Comparison of ENCODE assay signal across 14 cellular contexts in the genomic region with DNA sequence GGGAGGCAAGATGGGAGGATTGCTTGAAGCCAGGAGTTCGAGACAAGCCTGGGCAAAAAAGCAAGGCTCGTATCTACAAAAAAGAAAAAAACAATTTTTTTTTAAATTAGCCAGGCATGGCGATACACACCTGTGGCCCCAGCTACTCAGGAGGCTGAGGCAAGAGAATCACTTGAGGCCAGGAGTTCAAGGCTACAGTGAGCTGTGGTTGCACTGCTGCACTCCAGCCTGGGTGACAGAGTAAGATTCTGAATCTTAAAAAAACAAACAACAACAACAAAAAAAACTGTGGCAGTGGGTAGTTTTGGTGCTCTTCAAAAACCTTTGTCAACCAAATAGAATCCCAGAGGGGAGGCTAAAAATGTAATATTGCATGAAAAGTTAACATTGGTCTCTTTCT. TPM values are rescaled to one million over a fixed set of nuclear protein-coding genes. Genes with fewer than 3 reads are reported as not detected.
DNase-seq lines count a peak whose midpoint lies in the region; ATAC-seq, FAIRE-seq and TF ChIP-seq lines count a peak whose summit lies in the region.
"Had no signal": no experiment of that assay in that cellular context is flagged by ENCODE, and none has a peak within 500 bp of the region (broad histone marks: within the 10 kb centered on the region; RNA-seq: fewer than 3 reads in every experiment).

No MANE protein-coding gene starts in this region.

- POLR2A ChIA-PET in CD4-positive, alpha-beta T cell (lab: Charles Lee): interaction anchor here (1.1 to 2.3 kb wide), 4 partner anchors 11 to 59 kb away, joined by 3 to 12 read pairs (median 8); a partner anchor contains a TSS
- POLR2A ChIA-PET in activated CD4-positive, alpha-beta memory T cell treated with anti-CD3 and anti-CD28 coated beads, Interleukin-2, amount 10 ng/mL, durations not matched to agents 7 days and 5 days (lab: Charles Lee): interaction anchor here (0.9 to 6.0 kb wide), 9 partner anchors 9 to 111 kb away, joined by 3 to 87 read pairs (median 9); a partner anchor contains a TSS
- POLR2A ChIA-PET in naive thymus-derived CD4-positive, alpha-beta T cell (lab: Charles Lee): interaction anchor here (1.1 to 3.3 kb wide), 5 partner anchors 9 to 59 kb away, joined by 3 to 19 read pairs (median 9); a partner anchor contains a TSS

- TF ChIP-seq CTCF in CD4-positive, alpha-beta T cell (IDR thresholded peaks at IDR 0.05): no peak
- TF ChIP-seq CTCF in heart left ventricle (IDR thresholded peaks at IDR 0.05): no peak

- H3K27me3 ChIP-seq in CD4-positive, alpha-beta T cell (ENCODE audit: control insufficient read depth, insufficient read depth, low read length): no peaks in the 10 kb centered on the region
- no peaks in the 10 kb centered on the region for H3K27me3 ChIP-seq in naive thymus-derived CD4-positive, alpha-beta T cell (ENCODE audit: control insufficient read depth in 2 of 2, insufficient read depth in 2 of 2, low read length in 2 of 2)
- no peaks in the 10 kb centered on the region for H3K27me3 ChIP-seq in heart left ventricle
- H3K27me3 ChIP-seq: hepatocyte had no signal

- DNase-seq in CD4-positive, alpha-beta T cell: peak in 1 of 10 experiments; percentile 10
- no peak for DNase-seq in GM19239 (ENCODE audit: insufficient read length, low spot score)
- DNase-seq in activated CD4-positive, alpha-beta memory T cell treated with anti-CD3 and anti-CD28 coated beads, Interleukin-2, amount 10 ng/mL, durations not matched to agents 7 days and 5 days: peak; percentile 29
- DNase-seq in naive thymus-derived CD4-positive, alpha-beta T cell: peak in 1 of 9 donors; percentile 8
- no peak for DNase-seq in heart left ventricle
- no peak for DNase-seq in foreskin melanocyte
- DNase-seq: NCI-H1105, NCI-H510A treated with DMSO at 0.1 percent for 48 hours, posterior cingulate gyrus had no signal

- peaks cover 23% of the 10 kb centered on the region for H3K36me3 Mint-ChIP-seq in CD4-positive, alpha-beta T cell (ENCODE audit: low read depth)
- peaks cover 34% of the 10 kb centered on the region for H3K36me3 Mint-ChIP-seq in activated CD4-positive, alpha-beta memory T cell treated with anti-CD3 and anti-CD28 coated beads, Interleukin-2, amount 10 ng/mL, durations not matched to agents 7 days and 5 days (ENCODE audit: low read depth)
- peaks cover 0 to 20% (median 7%) of the 10 kb centered on the region in 5 donors for H3K36me3 Mint-ChIP-seq in naive thymus-derived CD4-positive, alpha-beta T cell

- no peaks in the 10 kb centered on the region for H3K27me3 Mint-ChIP-seq in CD4-positive, alpha-beta T cell
- no peaks in the 10 kb centered on the region for H3K27me3 Mint-ChIP-seq in activated CD4-positive, alpha-beta memory T cell treated with anti-CD3 and anti-CD28 coated beads, Interleukin-2, amount 10 ng/mL, durations not matched to agents 7 days and 5 days
- H3K27me3 Mint-ChIP-seq in naive thymus-derived CD4-positive, alpha-beta T cell: no peaks in the 10 kb centered on the region

- peak overlapping the region; percentile 81 for H3K4me3 ChIP-seq in naive thymus-derived CD4-positive, alpha-beta T cell (ENCODE audit: low read length)
- H3K4me3 ChIP-seq in heart left ventricle: peak overlapping the region in 4 of 12 donors; percentile 7 to 55 (median 14)
- H3K4me3 ChIP-seq: hepatocyte had no signal

- CTCF ChIA-PET in CD4-positive, alpha-beta T cell (lab: Charles Lee): interaction anchor here (1.0 to 3.4 kb wide), 3 partner anchors 22 to 59 kb away, joined by 4 to 15 read pairs (median 4); a partner anchor contains a TSS
- CTCF ChIA-PET in activated CD4-positive, alpha-beta memory T cell treated with anti-CD3 and anti-CD28 coated beads, Interleukin-2, amount 10 ng/mL, durations not matched to agents 7 days and 5 days (lab: Charles Lee): interaction anchor here (0.9 to 2.7 kb wide), 3 partner anchors 20 to 35 kb away, joined by 4 to 7 read pairs (median 6); a partner anchor contains a TSS
- CTCF ChIA-PET in naive thymus-derived CD4-positive, alpha-beta T cell (lab: Charles Lee): interaction anchor here (0.7 to 1.6 kb wide), 3 partner anchors 10 to 35 kb away, joined by 3 to 7 read pairs (median 4); a partner anchor contains a TSS

- no peaks in the 10 kb centered on the region for H3K9me3 ChIP-seq in CD4-positive, alpha-beta T cell (ENCODE audit: control insufficient read depth, low read length)
- no peaks in the 10 kb centered on the region for H3K9me3 ChIP-seq in naive thymus-derived CD4-positive, alpha-beta T cell (ENCODE audit: control insufficient read depth in 2 of 3, low read length in 3 of 3)
- H3K9me3 ChIP-seq in heart left ventricle: no peaks in the 10 kb centered on the region

- WGBS in heart left ventricle, 4 donors: 90 to 93% (median 92%) methylated on average over 3 of the region's 3 CpGs

- peaks cover 30 to 62% of the 10 kb centered on the region in 2 donors for H3K4me1 ChIP-seq in naive thymus-derived CD4-positive, alpha-beta T cell (ENCODE audit: control insufficient read depth in 2 of 2, insufficient read depth in 2 of 2, low read length in 2 of 2)
- peaks cover 0 to 38% (median 0%) of the 10 kb centered on the region in 12 donors for H3K4me1 ChIP-seq in heart left ventricle

- FAIRE-seq in GM19239 (lab: Jason Lieb, UNC): peak; percentile 23
- FAIRE-seq: H1 had no signal

- no peak for ATAC-seq in CD4-positive, alpha-beta T cell (ENCODE audit: poor library complexity)
- no peak for ATAC-seq in naive thymus-derived CD4-positive, alpha-beta T cell
- no peak for ATAC-seq in heart left ventricle
- ATAC-seq in GM21529 (IDR thresholded peaks at IDR 0.05; ENCODE audit: unreplicated experiment): no peak
- no peak for ATAC-seq in GM21515 (IDR thresholded peaks at IDR 0.05; ENCODE audit: unreplicated experiment)

- intact Hi-C loops in CD4-positive, alpha-beta T cell (cut with DNase I, micrococcal nuclease): loop anchor here (1.0 to 10.0 kb wide), 7 partner anchors 35 to 456 kb away; a partner anchor contains a TSS
- intact Hi-C loops in naive thymus-derived CD4-positive, alpha-beta T cell (cut with micrococcal nuclease): loop anchor here (1.0 to 5.0 kb wide), 13 partner anchors 17 to 1252 kb away; a partner anchor contains a TSS
- intact Hi-C loops in heart left ventricle (cut with DNase I): no loop called here

- H3K4me1 Mint-ChIP-seq in CD4-positive, alpha-beta T cell (ENCODE audit: low read depth): peaks cover 78% of the 10 kb centered on the region
- H3K4me1 Mint-ChIP-seq in activated CD4-positive, alpha-beta memory T cell treated with anti-CD3 and anti-CD28 coated beads, Interleukin-2, amount 10 ng/mL, durations not matched to agents 7 days and 5 days: peaks cover 73% of the 10 kb centered on the region
- H3K4me1 Mint-ChIP-seq in naive thymus-derived CD4-positive, alpha-beta T cell: peaks cover 40 to 79% (median 74%) of the 10 kb centered on the region in 7 donors

- H3K36me3 ChIP-seq in naive thymus-derived CD4-positive, alpha-beta T cell (ENCODE audit: control insufficient read depth in 2 of 3, insufficient read depth in 3 of 3, low read length in 3 of 3): no peaks in the 10 kb centered on the region
- no peaks in the 10 kb centered on the region for H3K36me3 ChIP-seq in heart left ventricle

- H3K4me3 Mint-ChIP-seq in CD4-positive, alpha-beta T cell: peak overlapping the region; percentile 75
- peak overlapping the region; percentile 91 for H3K4me3 Mint-ChIP-seq in activated CD4-positive, alpha-beta memory T cell treated with anti-CD3 and anti-CD28 coated beads, Interleukin-2, amount 10 ng/mL, durations not matched to agents 7 days and 5 days
- peak overlapping the region; percentile 82 to 95 (median 92) for H3K4me3 Mint-ChIP-seq in naive thymus-derived CD4-positive, alpha-beta T cell

- H3K27ac ChIP-seq in CD4-positive, alpha-beta T cell (ENCODE audit: low read depth, low read length): no peak overlapping the region
- H3K27ac ChIP-seq in naive thymus-derived CD4-positive, alpha-beta T cell (ENCODE audit: low read depth, low read length): peak overlapping the region; percentile 87
- H3K27ac ChIP-seq in heart left ventricle: peak overlapping the region in 1 of 12 donors; percentile 91
- H3K27ac ChIP-seq: epithelial cell of prostate, hepatocyte had no signal

- no peak for TF ChIP-seq POLR2A in heart left ventricle (IDR thresholded peaks at IDR 0.05)

- H3K27ac Mint-ChIP-seq in CD4-positive, alpha-beta T cell: peak overlapping the region; percentile 94
- H3K27ac Mint-ChIP-seq in activated CD4-positive, alpha-beta memory T cell treated with anti-CD3 and anti-CD28 coated beads, Interleukin-2, amount 10 ng/mL, durations not matched to agents 7 days and 5 days: peak overlapping the region; percentile 98
- H3K27ac Mint-ChIP-seq in naive thymus-derived CD4-positive, alpha-beta T cell: peak overlapping the region; percentile 91 to 99 (median 95)

- H3K9me3 Mint-ChIP-seq in CD4-positive, alpha-beta T cell: no peaks in the 10 kb centered on the region
- H3K9me3 Mint-ChIP-seq in activated CD4-positive, alpha-beta memory T cell treated with anti-CD3 and anti-CD28 coated beads, Interleukin-2, amount 10 ng/mL, durations not matched to agents 7 days and 5 days: no peaks in the 10 kb centered on the region
- H3K9me3 Mint-ChIP-seq in naive thymus-derived CD4-positive, alpha-beta T cell: peaks cover 0 to 3% (median 0%) of the 10 kb centered on the region in 11 donors

RNA-seq across cellular contexts. Expression of a gene that starts 0.7 kb away (rescaled TPM):
- 10 to 100 TPM; 28.3 to 30.2 TPM for total RNA-seq in CD4-positive, alpha-beta T cell
- 10 to 100 TPM; 79.4 to 81.1 TPM for total RNA-seq in activated CD4-positive, alpha-beta memory T cell treated with anti-CD3 and anti-CD28 coated beads, Interleukin-2, amount 10 ng/mL, durations not matched to agents 7 days and 5 days
- 10 to 100 TPM; 22.2 to 76.7 (median 27.5) TPM for total RNA-seq in naive thymus-derived CD4-positive, alpha-beta T cell
- 10 to 100 TPM; 29.7 to 37.9 TPM for polyA plus RNA-seq in naive thymus-derived CD4-positive, alpha-beta T cell
- 1 to 10 TPM in 2 of 9 donors, under 1 TPM in 7; 0.16 to 4.2 (median 0.60) TPM for total RNA-seq in heart left ventricle
- under 1 TPM; 0.21 to 0.23 TPM for polyA plus RNA-seq in heart left ventricle
- total RNA-seq: H1 had no signal
- polyA plus RNA-seq: H1 had no signal

RNA-seq across cellular contexts. Expression of a gene that starts 16.6 kb away (rescaled TPM):
- total RNA-seq in CD4-positive, alpha-beta T cell: 1 to 10 TPM; 1.2 to 1.5 TPM
- total RNA-seq in activated CD4-positive, alpha-beta memory T cell treated with anti-CD3 and anti-CD28 coated beads, Interleukin-2, amount 10 ng/mL, durations not matched to agents 7 days and 5 days: 1 to 10 TPM; 1.6 to 2.9 TPM
- 1 to 10 TPM; 1.1 to 7.5 (median 1.6) TPM for total RNA-seq in naive thymus-derived CD4-positive, alpha-beta T cell
- polyA plus RNA-seq in naive thymus-derived CD4-positive, alpha-beta T cell: under 1 TPM in 1 of 2 donors, not detected in 1; 0.60 TPM
- under 1 TPM in 4 of 9 donors, not detected in 5; 0.07 to 0.61 (median 0.38) TPM for total RNA-seq in heart left ventricle
- polyA plus RNA-seq in heart left ventricle: under 1 TPM; 0.01 to 0.08 TPM

RNA-seq across cellular contexts. Expression of a gene that starts 33.8 kb away (rescaled TPM):
- total RNA-seq in CD4-positive, alpha-beta T cell: 10 to 100 TPM; 44.1 to 48.0 TPM
- total RNA-seq in activated CD4-positive, alpha-beta memory T cell treated with anti-CD3 and anti-CD28 coated beads, Interleukin-2, amount 10 ng/mL, durations not matched to agents 7 days and 5 days: 10 to 100 TPM; 53.7 to 56.7 TPM
- total RNA-seq in naive thymus-derived CD4-positive, alpha-beta T cell: 10 to 100 TPM; 50.8 to 75.4 (median 65.0) TPM
- 10 to 100 TPM; 13.7 to 15.6 TPM for polyA plus RNA-seq in naive thymus-derived CD4-positive, alpha-beta T cell
- total RNA-seq in heart left ventricle: 10 to 100 TPM in 6 of 9 donors, 1 to 10 TPM in 3; 7.3 to 17.2 (median 10.8) TPM
- 1 to 10 TPM; 7.5 to 9.4 TPM for polyA plus RNA-seq in heart left ventricle

RNA-seq across cellular contexts. Expression of a gene that starts 34.3 kb away (rescaled TPM):
- 1 to 10 TPM; 6.4 to 6.8 TPM for total RNA-seq in CD4-positive, alpha-beta T cell
- 10 to 100 TPM; 13.2 to 14.4 TPM for total RNA-seq in activated CD4-positive, alpha-beta memory T cell treated with anti-CD3 and anti-CD28 coated beads, Interleukin-2, amount 10 ng/mL, durations not matched to agents 7 days and 5 days
- 10 to 100 TPM in 1 of 5 experiments, 1 to 10 TPM in 4; 4.1 to 13.6 (median 6.9) TPM for total RNA-seq in naive thymus-derived CD4-positive, alpha-beta T cell
- 1 to 10 TPM; 3.7 to 6.8 TPM for polyA plus RNA-seq in naive thymus-derived CD4-positive, alpha-beta T cell
- 1 to 10 TPM; 1.2 to 6.0 (median 2.2) TPM for total RNA-seq in heart left ventricle
- polyA plus RNA-seq in heart left ventricle: 1 to 10 TPM in 1 of 2 donors, under 1 TPM in 1; 0.38 to 2.8 TPM

RNA-seq across cellular contexts. Expression of a gene that starts 58.3 kb away (rescaled TPM):
- total RNA-seq in CD4-positive, alpha-beta T cell: 100 to 1,000 TPM; 245 to 251 TPM
- total RNA-seq in activated CD4-positive, alpha-beta memory T cell treated with anti-CD3 and anti-CD28 coated beads, Interleukin-2, amount 10 ng/mL, durations not matched to agents 7 days and 5 days: 10 to 100 TPM; 89.5 to 92.5 TPM
- total RNA-seq in naive thymus-derived CD4-positive, alpha-beta T cell: 100 to 1,000 TPM in 4 of 5 experiments, 10 to 100 TPM in 1; 95.8 to 211 (median 124) TPM
- 10 to 100 TPM; 11.8 to 21.3 TPM for polyA plus RNA-seq in naive thymus-derived CD4-positive, alpha-beta T cell
- 100 to 1,000 TPM in 1 of 9 donors, 10 to 100 TPM in 8; 41.8 to 102 (median 62.7) TPM for total RNA-seq in heart left ventricle
- polyA plus RNA-seq in heart left ventricle: 10 to 100 TPM in 1 of 2 donors, 1 to 10 TPM in 1; 7.0 to 24.9 TPM

Comparison
In these comparisons a context has a peak if more than half of its experiments do, and no peak if none do; other contexts are left out.
1. RNA of a gene that starts 0.7 kb away (total RNA-seq): 79.4 to 81.1 TPM in activated CD4-positive, alpha-beta memory T cell treated with anti-CD3 and anti-CD28 coated beads, Interleukin-2, amount 10 ng/mL, durations not matched to agents 7 days and 5 days, 28.3 to 30.2 TPM in CD4-positive, alpha-beta T cell and 22.2 to 76.7 TPM in naive thymus-derived CD4-positive, alpha-beta T cell; 0.16 to 4.2 TPM in heart left ventricle; every median in the first group is over 4 times any median in the second.
2. intact Hi-C loops: an anchor here in CD4-positive, alpha-beta T cell (1.0 to 10.0 kb wide) and naive thymus-derived CD4-positive, alpha-beta T cell (1.0 to 5.0 kb wide); none called in heart left ventricle.
3. Peak in every context shown above with its lines, with median percentiles within 50 percentile points of each other: H3K27ac Mint-ChIP-seq and H3K4me3 Mint-ChIP-seq.